8 cellular contexts compared by ENCODE assay signal in the genomic region with DNA sequence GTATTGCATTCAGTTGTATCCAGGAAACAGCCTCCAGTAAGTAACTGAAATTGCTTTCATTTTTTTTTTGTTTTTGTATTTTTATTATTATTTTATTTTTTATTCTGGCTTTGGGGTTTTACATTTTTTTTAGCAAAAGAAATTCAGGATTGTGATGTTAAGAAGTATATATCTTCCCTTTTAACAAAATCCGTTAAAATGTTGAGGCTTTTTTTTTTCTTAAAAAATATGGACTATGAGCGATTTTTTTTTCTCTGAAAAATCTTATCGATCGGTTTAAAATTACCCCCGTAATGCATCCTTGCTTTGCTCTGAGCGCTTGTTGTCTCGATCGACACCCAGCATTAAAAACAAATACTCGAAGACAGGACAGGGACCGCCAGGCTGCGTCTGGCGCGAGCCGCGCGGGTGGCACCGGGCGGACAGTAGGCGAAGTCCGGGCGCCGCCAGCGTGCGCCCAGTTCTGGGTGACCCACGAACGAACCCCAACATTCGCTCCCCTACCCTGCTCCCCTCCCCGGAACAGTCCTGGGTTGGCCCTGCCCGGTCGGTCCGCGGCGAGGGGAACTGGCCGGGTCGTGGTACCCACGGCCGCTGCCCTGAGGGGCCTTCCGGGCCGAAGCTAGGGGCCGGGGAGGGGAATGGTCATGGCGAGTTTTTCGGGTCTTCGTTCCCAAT. TPM values are rescaled to one million over a fixed set of nuclear protein-coding genes. Genes with fewer than 3 reads are reported as not detected.
A peak's percentile ranks its signal among the peaks of the same experiment; 100 is the strongest.
DNase-seq lines count a peak whose midpoint lies in the region; ATAC-seq, FAIRE-seq and TF ChIP-seq lines count a peak whose summit lies in the region.

No MANE protein-coding gene starts in this region.

- POLR2A ChIA-PET in PC-9 (lab: Charles Lee; ENCODE audit: unreplicated experiment) = interaction anchor here (0.6 to 1.1 kb wide), 6 partner anchors 16 to 122 kb away, joined by 3 to 10 read pairs (median 6); no protein-coding TSS in a partner anchor

- CTCF ChIA-PET in PC-9 (lab: Charles Lee) = interaction anchor here (0.9 to 1.1 kb wide), 3 partner anchors 24 to 104 kb away, joined by 4 to 7 read pairs (median 6); no protein-coding TSS in a partner anchor

- no peaks in the 10 kb centered on the region for H3K27me3 ChIP-seq in PC-9 (ENCODE audit: insufficient read depth, low read depth)

- peaks cover 54% of the 10 kb centered on the region for H3K79me2 ChIP-seq in PC-9 (ENCODE audit: low read depth)

- TF ChIP-seq POLR2A in GM18505 (IDR thresholded peaks at IDR 0.05; ENCODE audit: borderline replicate concordance, extremely low read depth, insufficient read depth, insufficient read length) = no peak

- peak overlapping the region; percentile 67 for H2AFZ ChIP-seq in PC-9

- H3K4me3 ChIP-seq in GM08714 (ENCODE audit: low read length) (peak overlapping the region; percentile 10; the same call in 1 of the 2 replicates), PC-9 (peak overlapping the region; percentile 78), fibroblast of mammary gland (ENCODE audit: control insufficient read depth, low read depth, low read length) (peak overlapping the region; percentile 66)

- H3K4me2 ChIP-seq in PC-9 = peak overlapping the region; percentile 96

- peak overlapping the region; percentile 73 for H3K27ac ChIP-seq in PC-9

- H3F3A ChIP-seq in PC-9 (ENCODE audit: insufficient read depth, low read depth) = peaks cover 7% of the 10 kb centered on the region; the same call in 1 of the 2 replicates

- no peak for ATAC-seq in GM18505 (IDR thresholded peaks at IDR 0.05; ENCODE audit: unreplicated experiment)

- intact Hi-C loops in PC-9 (cut with micrococcal nuclease; ENCODE audit: unreplicated experiment) = loop anchor here (1.0 to 10.0 kb wide), 4 partner anchors 23 to 169 kb away; no protein-coding TSS in a partner anchor

- TF ChIP-seq CTCF in PC-9 (conservative IDR thresholded peaks at IDR 0.05) (no peak), fibroblast of mammary gland (conservative IDR thresholded peaks at IDR 0.05; ENCODE audit: control insufficient read depth, insufficient read depth, low read depth, low read length) (no peak), D721Med (IDR thresholded peaks at IDR 0.05; ENCODE audit: insufficient read depth, missing control alignments) (no peak)

- BruUV-seq in PC-9 (replicated peaks; lab: Mats Ljungman, UMichigan) = TSS peak; percentile 84

- no peaks in the 10 kb centered on the region for H4K20me1 ChIP-seq in PC-9 (ENCODE audit: insufficient read depth)

- no peak for DNase-seq in PC-9
- DNase-seq in fibroblast of mammary gland (ENCODE audit: low read depth) = no peak
- DNase-seq in retina = peak; percentile 74
- no peak for DNase-seq in putamen (ENCODE audit: low spot score)
- DNase-seq in GM19238 (ENCODE audit: insufficient read length, low spot score) = no peak
- no peak for DNase-seq in D721Med (ENCODE audit: insufficient read length, low spot score)

- no peaks in the 10 kb centered on the region for H3K9me2 ChIP-seq in PC-9 (ENCODE audit: insufficient read depth)

- peaks cover 17% of the 10 kb centered on the region for H3K4me1 ChIP-seq in PC-9 (replicated peaks; ENCODE audit: insufficient read depth)

- no peaks in the 10 kb centered on the region for H3K9me3 ChIP-seq in PC-9 (ENCODE audit: insufficient read depth, low read depth)

- H3K36me3 ChIP-seq in PC-9 (ENCODE audit: low read depth) = no peaks in the 10 kb centered on the region

- no peak for FAIRE-seq in D721Med (lab: Jason Lieb, UNC)

RNA-seq across cellular contexts. Expression of a gene that starts 0.5 kb away (rescaled TPM):
- 33.7 and 35.4 TPM in 2 replicates for total RNA-seq in PC-9 (2021)

Comparison
In these comparisons a context has a peak if more than half of its experiments do, and no peak if none do; other contexts are left out.
1. H3K4me3 ChIP-seq: peak in every context shown above with its lines; median percentile 78 in PC-9; 66 in fibroblast of mammary gland; 10 in GM08714.